1 cellular context compared by ENCODE assay signal in the genomic region with DNA sequence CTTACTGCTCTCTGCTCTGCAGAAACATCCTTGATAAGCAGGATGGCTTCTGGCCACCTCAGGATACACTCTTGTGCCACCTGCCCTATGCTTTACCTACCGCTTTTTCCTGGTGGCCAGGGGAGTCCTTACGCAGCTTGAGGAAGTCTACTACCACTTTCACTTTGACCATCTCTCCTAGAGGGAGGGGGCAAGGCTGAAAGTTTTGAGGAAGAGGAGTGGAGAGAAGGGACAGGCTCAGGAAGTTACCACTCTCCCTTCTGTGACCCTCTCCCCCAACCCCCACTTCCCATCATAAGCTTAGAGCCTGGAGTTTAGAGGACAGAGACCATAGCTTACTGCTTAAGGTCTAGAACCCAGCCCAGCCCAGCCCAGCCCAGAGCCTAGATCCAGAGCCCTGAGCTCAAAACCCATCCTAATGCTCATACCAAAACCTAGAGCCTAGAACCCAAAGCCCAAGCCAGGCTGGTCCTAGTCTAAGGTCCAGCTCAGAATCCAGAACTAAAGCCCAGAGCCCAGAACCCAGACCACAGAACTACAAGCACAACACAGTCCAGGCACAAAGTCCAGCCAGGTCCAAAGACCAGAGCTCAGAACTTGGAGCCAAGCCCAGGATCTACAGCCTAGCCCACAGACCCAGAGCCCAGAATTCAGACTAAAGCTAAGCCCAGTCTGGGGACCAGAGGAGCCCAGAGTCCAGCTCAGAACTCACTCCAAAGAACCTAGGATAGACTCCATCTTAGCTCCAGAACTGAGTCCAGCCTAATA.
TF ChIP-seq lines count a peak whose summit lies in the region.

No MANE protein-coding gene starts in this region.

TF ChIP-seq in IMR-90, 13 proteins besides CTCF, POLR2A, EP300 and RAD21 (continued from another document):
- TF ChIP-seq, protein P1, sequence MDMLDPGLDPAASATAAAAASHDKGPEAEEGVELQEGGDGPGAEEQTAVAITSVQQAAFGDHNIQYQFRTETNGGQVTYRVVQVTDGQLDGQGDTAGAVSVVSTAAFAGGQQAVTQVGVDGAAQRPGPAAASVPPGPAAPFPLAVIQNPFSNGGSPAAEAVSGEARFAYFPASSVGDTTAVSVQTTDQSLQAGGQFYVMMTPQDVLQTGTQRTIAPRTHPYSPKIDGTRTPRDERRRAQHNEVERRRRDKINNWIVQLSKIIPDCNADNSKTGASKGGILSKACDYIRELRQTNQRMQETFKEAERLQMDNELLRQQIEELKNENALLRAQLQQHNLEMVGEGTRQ (IDR thresholded peaks at IDR 0.05; ENCODE audit: low read depth, low read length) = no peak
- TF ChIP-seq RFX5 (IDR thresholded peaks at IDR 0.05; ENCODE audit: low read depth, low read length) (no peak), NFE2L2 (IDR thresholded peaks at IDR 0.05; ENCODE audit: low read depth, low read length) (no peak), CHD1 (IDR thresholded peaks at IDR 0.05; ENCODE audit: low read depth, low read length) (no peak), BHLHE40 (IDR thresholded peaks at IDR 0.05; ENCODE audit: low read depth, low read length) (no peak), FOS (IDR thresholded peaks at IDR 0.05; ENCODE audit: low read depth, low read length) (no peak), CEBPB (IDR thresholded peaks at IDR 0.05; ENCODE audit: low read depth, low read length) (no peak), MAZ (IDR thresholded peaks at IDR 0.05; ENCODE audit: borderline replicate concordance, low read depth, low read length) (no peak), ELK1 (IDR thresholded peaks at IDR 0.05; ENCODE audit: borderline replicate concordance, low read depth, low read length) (no peak), SMC3 (IDR thresholded peaks at IDR 0.05; ENCODE audit: low read depth, low read length) (no peak)
TF ChIP-seq in IMR-90: peak in this region for 0.
